1 cellular context compared by ENCODE assay signal in the genomic region with DNA sequence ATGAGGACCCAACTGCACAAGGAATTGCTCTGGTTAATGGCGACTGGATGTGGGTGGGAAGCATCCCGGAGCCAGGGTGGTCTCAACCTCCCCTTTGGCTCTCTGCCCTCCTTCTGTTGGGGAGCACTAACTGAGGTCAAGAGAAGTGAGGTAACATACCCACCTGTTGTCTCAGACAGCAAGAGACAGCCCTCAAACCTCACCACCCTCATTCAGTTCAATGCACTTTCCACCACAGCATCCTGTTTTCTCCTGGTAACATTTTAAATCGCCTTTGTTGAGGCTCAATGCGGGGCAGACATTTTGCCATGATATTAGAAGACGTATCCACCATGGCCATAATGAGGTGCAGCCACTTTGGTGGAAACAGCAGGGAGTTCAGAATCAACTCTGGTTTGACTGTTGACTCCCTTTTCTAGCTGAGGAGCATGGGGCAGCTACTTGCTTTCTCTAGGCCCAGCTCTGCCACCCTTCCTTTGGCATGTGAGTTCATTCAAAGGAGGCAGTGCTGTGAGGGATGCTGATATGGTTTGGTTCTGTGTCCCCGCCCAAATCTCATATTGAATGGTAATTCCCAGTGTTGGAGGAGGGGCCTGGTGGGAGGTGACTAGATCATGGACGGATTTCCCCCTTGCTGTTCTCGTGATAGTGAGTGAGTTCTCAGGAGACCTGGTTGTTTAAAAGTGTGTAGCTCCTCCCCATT.
TF ChIP-seq lines count a peak whose summit lies in the region.

No MANE protein-coding gene starts in this region.

TF ChIP-seq in GM12878, 131 proteins besides CTCF, POLR2A, EP300 and RAD21 (continued from another document):
- TF ChIP-seq, protein P1, sequence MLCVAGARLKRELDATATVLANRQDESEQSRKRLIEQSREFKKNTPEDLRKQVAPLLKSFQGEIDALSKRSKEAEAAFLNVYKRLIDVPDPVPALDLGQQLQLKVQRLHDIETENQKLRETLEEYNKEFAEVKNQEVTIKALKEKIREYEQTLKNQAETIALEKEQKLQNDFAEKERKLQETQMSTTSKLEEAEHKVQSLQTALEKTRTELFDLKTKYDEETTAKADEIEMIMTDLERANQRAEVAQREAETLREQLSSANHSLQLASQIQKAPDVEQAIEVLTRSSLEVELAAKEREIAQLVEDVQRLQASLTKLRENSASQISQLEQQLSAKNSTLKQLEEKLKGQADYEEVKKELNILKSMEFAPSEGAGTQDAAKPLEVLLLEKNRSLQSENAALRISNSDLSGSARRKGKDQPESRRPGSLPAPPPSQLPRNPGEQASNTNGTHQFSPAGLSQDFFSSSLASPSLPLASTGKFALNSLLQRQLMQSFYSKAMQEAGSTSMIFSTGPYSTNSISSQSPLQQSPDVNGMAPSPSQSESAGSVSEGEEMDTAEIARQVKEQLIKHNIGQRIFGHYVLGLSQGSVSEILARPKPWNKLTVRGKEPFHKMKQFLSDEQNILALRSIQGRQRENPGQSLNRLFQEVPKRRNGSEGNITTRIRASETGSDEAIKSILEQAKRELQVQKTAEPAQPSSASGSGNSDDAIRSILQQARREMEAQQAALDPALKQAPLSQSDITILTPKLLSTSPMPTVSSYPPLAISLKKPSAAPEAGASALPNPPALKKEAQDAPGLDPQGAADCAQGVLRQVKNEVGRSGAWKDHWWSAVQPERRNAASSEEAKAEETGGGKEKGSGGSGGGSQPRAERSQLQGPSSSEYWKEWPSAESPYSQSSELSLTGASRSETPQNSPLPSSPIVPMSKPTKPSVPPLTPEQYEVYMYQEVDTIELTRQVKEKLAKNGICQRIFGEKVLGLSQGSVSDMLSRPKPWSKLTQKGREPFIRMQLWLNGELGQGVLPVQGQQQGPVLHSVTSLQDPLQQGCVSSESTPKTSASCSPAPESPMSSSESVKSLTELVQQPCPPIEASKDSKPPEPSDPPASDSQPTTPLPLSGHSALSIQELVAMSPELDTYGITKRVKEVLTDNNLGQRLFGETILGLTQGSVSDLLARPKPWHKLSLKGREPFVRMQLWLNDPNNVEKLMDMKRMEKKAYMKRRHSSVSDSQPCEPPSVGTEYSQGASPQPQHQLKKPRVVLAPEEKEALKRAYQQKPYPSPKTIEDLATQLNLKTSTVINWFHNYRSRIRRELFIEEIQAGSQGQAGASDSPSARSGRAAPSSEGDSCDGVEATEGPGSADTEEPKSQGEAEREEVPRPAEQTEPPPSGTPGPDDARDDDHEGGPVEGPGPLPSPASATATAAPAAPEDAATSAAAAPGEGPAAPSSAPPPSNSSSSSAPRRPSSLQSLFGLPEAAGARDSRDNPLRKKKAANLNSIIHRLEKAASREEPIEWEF (IDR thresholded peaks at IDR 0.05; ENCODE audit: insufficient replicate concordance, low read depth, low read length), result no peak
- no peak for TF ChIP-seq CBX3 (IDR thresholded peaks at IDR 0.05; ENCODE audit: borderline replicate concordance, low read depth)
- TF ChIP-seq CBX5 (IDR thresholded peaks at IDR 0.05; ENCODE audit: low read depth), result no peak
- TF ChIP-seq, protein P2, sequence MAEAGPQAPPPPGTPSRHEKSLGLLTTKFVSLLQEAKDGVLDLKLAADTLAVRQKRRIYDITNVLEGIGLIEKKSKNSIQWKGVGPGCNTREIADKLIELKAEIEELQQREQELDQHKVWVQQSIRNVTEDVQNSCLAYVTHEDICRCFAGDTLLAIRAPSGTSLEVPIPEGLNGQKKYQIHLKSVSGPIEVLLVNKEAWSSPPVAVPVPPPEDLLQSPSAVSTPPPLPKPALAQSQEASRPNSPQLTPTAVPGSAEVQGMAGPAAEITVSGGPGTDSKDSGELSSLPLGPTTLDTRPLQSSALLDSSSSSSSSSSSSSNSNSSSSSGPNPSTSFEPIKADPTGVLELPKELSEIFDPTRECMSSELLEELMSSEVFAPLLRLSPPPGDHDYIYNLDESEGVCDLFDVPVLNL (IDR thresholded peaks at IDR 0.05; ENCODE audit: low read depth, low read length), result no peak
- TF ChIP-seq TCF3 (IDR thresholded peaks at IDR 0.05; ENCODE audit: borderline replicate concordance, insufficient read depth, low read depth, low read length), result 0 out of 2 replicates have a peak, but pooled peaks have one; percentile 37
TF ChIP-seq in GM12878: peak in this region for 1.
